ENCODE assay signal across 8 cellular contexts in the genomic region with DNA sequence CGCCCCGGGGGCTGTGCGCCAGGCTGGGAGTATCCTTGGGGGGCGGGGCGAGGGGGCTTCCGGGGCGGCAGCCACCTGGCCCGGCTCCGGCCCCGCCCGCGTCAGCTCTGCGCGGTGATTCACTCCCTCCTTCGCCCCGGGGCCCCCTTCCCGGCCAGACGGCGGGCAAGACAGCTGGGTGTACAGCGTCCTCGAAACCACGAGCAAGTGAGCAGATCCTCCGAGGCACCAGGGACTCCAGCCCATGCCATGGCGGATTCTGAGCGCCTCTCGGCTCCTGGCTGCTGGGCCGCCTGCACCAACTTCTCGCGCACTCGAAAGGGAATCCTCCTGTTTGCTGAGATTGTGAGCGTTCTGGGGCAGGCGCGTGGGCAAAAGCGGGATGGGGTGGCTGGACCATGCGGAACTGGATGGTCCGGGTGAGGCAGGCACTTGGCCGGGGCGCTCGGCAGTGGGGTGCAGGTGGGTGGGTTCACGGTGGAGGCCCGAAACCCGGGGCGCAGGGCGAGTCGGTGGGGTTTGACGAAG. TPM values are rescaled to one million over a fixed set of nuclear protein-coding genes. Genes with fewer than 3 reads are reported as not detected.
DNase-seq lines count a peak whose midpoint lies in the region; ATAC-seq and TF ChIP-seq lines count a peak whose summit lies in the region.

A gene with protein sequence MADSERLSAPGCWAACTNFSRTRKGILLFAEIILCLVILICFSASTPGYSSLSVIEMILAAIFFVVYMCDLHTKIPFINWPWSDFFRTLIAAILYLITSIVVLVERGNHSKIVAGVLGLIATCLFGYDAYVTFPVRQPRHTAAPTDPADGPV (plus strand): TSS at position 147 of the 528 bp plus-strand sequence. CDS start 103 bp downstream, at position 250.

- ATAC-seq in HG02759 (IDR thresholded peaks at IDR 0.05; ENCODE audit: unreplicated experiment) (peak; percentile 33), omental fat pad (ENCODE audit: low FRiP score) (peak; percentile 83)
- peak; percentile 75 for ATAC-seq in activated T-cell treated with anti-CD3 and anti-CD28 coated beads, Interleukin-2, amount 50 U/mL, for 72 hours (replicated peaks in 1 of 2)

- peak within 1 kb of the TSS; percentile 79 for H3K9ac ChIP-seq in NT2/D1 (ENCODE audit: insufficient read length, low read depth)

- H3K4me3 ChIP-seq in GM12875 (ENCODE audit: low read depth, low read length) = peak within 1 kb of the TSS; percentile 68
- peak within 1 kb of the TSS; percentile 62 for H3K4me3 ChIP-seq in NT2/D1 (ENCODE audit: insufficient read length, low read depth)
- H3K4me3 ChIP-seq in fibroblast of mammary gland (ENCODE audit: control insufficient read depth, low read depth, low read length) = peak within 1 kb of the TSS; percentile 70

- peaks cover 10 to 14% of the 10 kb centered on the region in 2 donors for H3K36me3 Mint-ChIP-seq in activated T-cell treated with anti-CD3 and anti-CD28 coated beads, Interleukin-2, amount 50 U/mL, for 72 hours (ENCODE audit: insufficient read depth in 2 of 2)
- no peaks in the 10 kb centered on the region for H3K36me3 Mint-ChIP-seq in type B pancreatic cell

- no peaks in the 10 kb centered on the region for H3K4me1 ChIP-seq in NT2/D1 (ENCODE audit: insufficient read depth, insufficient read length)

- no peaks in the 10 kb centered on the region for H3K9me3 ChIP-seq in NT2/D1 (ENCODE audit: insufficient read depth, low read length)

- peak within 1 kb of the TSS; percentile 72 for H3K27ac Mint-ChIP-seq in activated T-cell treated with anti-CD3 and anti-CD28 coated beads, Interleukin-2, amount 50 U/mL, for 72 hours
- H3K27ac Mint-ChIP-seq in type B pancreatic cell = no peak within 1 kb of the TSS

- H3K4me3 Mint-ChIP-seq in activated T-cell treated with anti-CD3 and anti-CD28 coated beads, Interleukin-2, amount 50 U/mL, for 72 hours = peak within 1 kb of the TSS; percentile 88 to 95
- peak within 1 kb of the TSS; percentile 83 for H3K4me3 Mint-ChIP-seq in type B pancreatic cell

- no peaks in the 10 kb centered on the region for H3K9me3 Mint-ChIP-seq in activated T-cell treated with anti-CD3 and anti-CD28 coated beads, Interleukin-2, amount 50 U/mL, for 72 hours
- no peaks in the 10 kb centered on the region for H3K9me3 Mint-ChIP-seq in type B pancreatic cell

- peaks cover 45% of the 10 kb centered on the region for H3K4me1 Mint-ChIP-seq in activated T-cell treated with anti-CD3 and anti-CD28 coated beads, Interleukin-2, amount 50 U/mL, for 72 hours (ENCODE audit: low read depth)
- H3K4me1 Mint-ChIP-seq in type B pancreatic cell (ENCODE audit: unreplicated experiment) = no peaks in the 10 kb centered on the region

- peaks cover 32% of the 10 kb centered on the region for H3K36me3 ChIP-seq in NT2/D1 (ENCODE audit: insufficient read depth, insufficient read length, low read length)

- no peaks in the 10 kb centered on the region for H3K27me3 ChIP-seq in NT2/D1 (ENCODE audit: insufficient read depth, insufficient read length)

- TF ChIP-seq CTCF in GM12875 (IDR thresholded peaks at IDR 0.05; ENCODE audit: borderline replicate concordance, insufficient read depth, low read depth, low read length) (no peak), fibroblast of mammary gland (conservative IDR thresholded peaks at IDR 0.05; ENCODE audit: control insufficient read depth, insufficient read depth, low read depth, low read length) (no peak), omental fat pad (IDR thresholded peaks at IDR 0.05) (no peak), type B pancreatic cell (conservative IDR thresholded peaks at IDR 0.05) (no peak)

- DNase-seq in NT2/D1 (ENCODE audit: low read depth, low spot score) = no peak
- DNase-seq in activated T-cell treated with anti-CD3 and anti-CD28 coated beads, Interleukin-2, amount 50 U/mL, for 72 hours = peak; percentile 81 to 83
- peak; percentile 43 for DNase-seq in fibroblast of mammary gland (ENCODE audit: low read depth)
- no peak for DNase-seq in omental fat pad (ENCODE audit: low spot score)
- DNase-seq in type B pancreatic cell (ENCODE audit: extremely low spot score, unreplicated experiment) = no peak
- no peak for DNase-seq in GM19240 (ENCODE audit: insufficient read length, low spot score)

- H3K27me3 Mint-ChIP-seq in activated T-cell treated with anti-CD3 and anti-CD28 coated beads, Interleukin-2, amount 50 U/mL, for 72 hours (ENCODE audit: low read depth) = no peaks in the 10 kb centered on the region
- H3K27me3 Mint-ChIP-seq in type B pancreatic cell = peaks cover 17% of the 10 kb centered on the region

RNA-seq across cellular contexts. Expression of the gene that starts here (rescaled TPM):
- total RNA-seq in activated T-cell treated with anti-CD3 and anti-CD28 coated beads, Interleukin-2, amount 50 U/mL, for 72 hours = 100 to 1,000 TPM; 232 to 266 TPM
- total RNA-seq in omental fat pad = 10 to 100 TPM; 26.3 to 48.0 (median 38.3) TPM
- 25.7 and 28.2 TPM in 2 replicates for total RNA-seq in type B pancreatic cell (ENCODE audit: low replicate concordance)

Comparison
In these comparisons a context has a peak if more than half of its experiments do, and no peak if none do; other contexts are left out.
1. ATAC-seq: peak in every context shown above with its lines; median percentile 83 in omental fat pad; 75 in activated T-cell treated with anti-CD3 and anti-CD28 coated beads, Interleukin-2, amount 50 U/mL, for 72 hours; 33 in HG02759.
2. DNase-seq: peak in activated T-cell treated with anti-CD3 and anti-CD28 coated beads, Interleukin-2, amount 50 U/mL, for 72 hours (2 of 2) and fibroblast of mammary gland (single experiment); none in NT2/D1 (single experiment), omental fat pad (single experiment), type B pancreatic cell (single experiment) and GM19240 (single experiment).
3. Peak in every context shown above with its lines, with median percentiles within 50 percentile points of each other: H3K4me3 ChIP-seq.